ENCODE assay signal across 29 cellular contexts in genomic region chr6:55141611-55142010, GRCh38. TPM values are rescaled to one million over a fixed set of nuclear protein-coding genes. Genes with fewer than 3 reads are reported as not detected.
"Had no signal": no experiment of that assay in that cellular context is flagged by ENCODE, and none has a peak within 500 bp of the region (broad histone marks: within the 10 kb centered on the region; RNA-seq: fewer than 3 reads in every experiment).

No MANE protein-coding gene starts in this region.

- H3K4me1 ChIP-seq: adrenal gland, SJCRH30 had no signal

- H3K9me3 ChIP-seq: adrenal gland, SJCRH30 had no signal

- H3K27ac ChIP-seq: adrenal gland, SJCRH30, SK-N-MC, WERI-Rb-1 had no signal

- H3K36me3 ChIP-seq: adrenal gland, SJCRH30, WERI-Rb-1 had no signal

- H3K4me3 ChIP-seq: adrenal gland, SJCRH30, SK-N-MC had no signal

- H3K27me3 ChIP-seq: adrenal gland, SJCRH30 had no signal

- ATAC-seq: activated CD8-positive, alpha-beta T cell treated with anti-CD3 and anti-CD28 coated beads for 36 hours had no signal

- DNase-seq: activated CD4-positive, alpha-beta T cell treated with anti-CD3 and anti-CD28 coated beads for 1 hour; activated CD4-positive, alpha-beta T cell treated with anti-CD3 and anti-CD28 coated beads for 48 hours; activated CD4-positive, CD25-positive, alpha-beta regulatory T cell; activated CD8-positive, alpha-beta T cell treated with anti-CD3 and anti-CD28 coated beads for 36 hours; activated gamma-delta T cell; activated naive CD4-positive, alpha-beta T cell treated with Interleukin-2 at 50 U/mL for 16 hours; activated naive CD8-positive, alpha-beta T cell treated with anti-CD3 and anti-CD28 coated beads, Interleukin-2, amount 10 ng/mL, durations not matched to agents 7 days and 5 days; activated T-cell treated with anti-CD3 and anti-CD28 coated beads, Interleukin-2, amount 50 U/mL, for 24 hours; adrenal gland; anterior cingulate cortex; central memory CD4-positive, alpha-beta T cell; NCI-H1092 treated with DMSO at 0.1 percent for 48 hours; NCI-H1417; NCI-H1930; NCI-H345; NCI-H524 treated with DMSO at 0.1 percent for 48 hours; NCI-H748 treated with DMSO at 0.1 percent for 48 hours; SHP77; SJCRH30; T1000; WERI-Rb-1 had no signal

RNA-seq across cellular contexts. Expression of gene HCRTR2, which starts 32.7 kb away (rescaled TPM):
- total RNA-seq: activated CD8-positive, alpha-beta memory T cell treated with anti-CD3 and anti-CD28 coated beads for 36 hours; activated CD8-positive, alpha-beta T cell treated with anti-CD3 and anti-CD28 coated beads for 36 hours; activated naive CD8-positive, alpha-beta T cell treated with anti-CD3 and anti-CD28 coated beads, Interleukin-2, amount 10 ng/mL, durations not matched to agents 7 days and 5 days; activated T-helper 2 cell treated with anti-CD3 and anti-CD28 coated beads, Interferon-gamma antibody, Interleukin-2, Interleukin-4, amounts not matched to agents 10 μg/mL and 5 μg/mL and 100 μg/mL, durations not matched to agents 14 hours and 24 hours and 36 hours; M059J; NCI-H460; OCI-LY7; T-helper 1 cell treated with Interleukin-12 subunit alpha and Interleukin-12 subunit beta and Interleukin-4 antibody, amounts not matched to agents 30 ng/mL and 1 ng/mL, for 36 hours; T-helper 2 cell treated with Interferon-gamma antibody and Interleukin-4, amounts not matched to agents 100 ng/mL and 5 ng/mL, for 36 hours had no signal
